In the genomic region with DNA sequence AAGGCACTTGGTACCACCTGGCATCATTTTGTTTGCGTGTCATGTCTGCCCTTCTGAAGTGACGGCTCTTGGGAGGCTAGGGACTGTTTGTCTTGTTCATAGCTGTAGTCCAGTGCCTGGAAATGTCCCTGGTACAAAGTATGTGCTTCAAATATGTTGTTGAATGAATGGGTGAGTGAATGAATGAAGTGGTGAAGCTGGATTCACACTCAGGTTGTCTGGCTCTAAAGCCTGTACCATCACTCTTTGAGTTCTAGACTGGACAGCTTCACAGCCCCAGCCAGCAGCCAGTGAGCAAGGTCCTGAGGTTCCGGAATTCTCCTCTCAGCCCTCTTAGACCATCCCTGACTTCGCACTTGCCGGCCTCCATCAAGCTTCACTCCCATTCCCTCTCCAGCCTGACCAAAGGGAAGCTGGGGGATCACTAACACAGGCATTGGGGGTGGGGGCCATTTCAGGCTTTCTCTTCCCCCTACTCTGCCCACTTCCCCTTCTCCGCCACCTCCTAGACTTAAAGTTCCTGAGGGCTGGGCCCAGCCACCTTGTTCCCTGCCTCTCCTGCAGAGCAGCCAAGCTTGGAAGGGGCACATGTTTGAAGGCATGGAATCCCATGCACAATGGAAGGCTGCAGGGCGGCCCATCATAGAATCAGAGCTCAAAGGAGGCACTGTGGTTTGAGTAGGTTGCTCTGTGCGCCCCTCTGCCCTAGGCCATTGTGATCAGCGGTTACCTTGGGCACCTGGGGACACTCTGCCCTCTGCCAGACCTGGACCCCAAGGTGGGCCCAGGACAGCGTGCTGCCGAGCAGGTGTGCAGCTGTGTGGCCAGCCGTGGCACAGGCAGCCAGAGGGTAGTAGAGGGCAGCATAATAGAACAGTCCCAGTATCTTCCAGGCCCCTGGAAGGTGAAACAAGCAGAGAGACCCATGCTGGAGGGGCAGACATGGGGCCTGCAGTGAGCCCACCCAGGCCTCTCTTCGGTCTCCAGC, we compare ENCODE assay signal across 19 cellular contexts. TPM values are rescaled to one million over a fixed set of nuclear protein-coding genes. Genes with fewer than 3 reads are reported as not detected.
DNase-seq lines count a peak whose midpoint lies in the region; ATAC-seq and TF ChIP-seq lines count a peak whose summit lies in the region.
"Had no signal": no experiment of that assay in that cellular context is flagged by ENCODE, and none has a peak within 500 bp of the region (broad histone marks: within the 10 kb centered on the region; RNA-seq: fewer than 3 reads in every experiment).

No MANE protein-coding gene starts in this region.

- H3K9me2 ChIP-seq in SK-N-SH (no peaks in the 10 kb centered on the region), PC-9 (ENCODE audit: insufficient read depth) (no peaks in the 10 kb centered on the region)

- no peak for TF ChIP-seq RAD21 in SK-N-SH (IDR thresholded peaks at IDR 0.05; ENCODE audit: low read length)

- no peak for TF ChIP-seq CTCF in SK-N-SH (IDR thresholded peaks at IDR 0.05)
- no peak for TF ChIP-seq CTCF in PC-9 (conservative IDR thresholded peaks at IDR 0.05)
- TF ChIP-seq CTCF in Peyer's patch (IDR thresholded peaks at IDR 0.05): no peak

- H2BK12ac ChIP-seq in mesenchymal stem cell (ENCODE audit: low read length in 2 of 2): peak overlapping the region in 1 of 2 experiments; percentile 24

- H3K27me3 Mint-ChIP-seq in activated CD4-positive, alpha-beta memory T cell treated with anti-CD3 and anti-CD28 coated beads, Interleukin-2, amount 10 ng/mL, durations not matched to agents 7 days and 5 days: peaks cover 4% of the 10 kb centered on the region

- H2AFZ ChIP-seq in SK-N-SH (ENCODE audit: low read depth): no peak overlapping the region
- no peak overlapping the region for H2AFZ ChIP-seq in PC-9
- H2AFZ ChIP-seq in mesenchymal stem cell (ENCODE audit: low read depth, low read length): no peak overlapping the region

- H3K4me2 ChIP-seq in SK-N-SH (peak overlapping the region; percentile 34; the same call in 1 of the 2 replicates), PC-9 (peak overlapping the region; percentile 96), mesenchymal stem cell (ENCODE audit: low read length, poor library complexity, severe bottlenecking) (no peak overlapping the region)

- H3K36me3 Mint-ChIP-seq in activated CD4-positive, alpha-beta memory T cell treated with anti-CD3 and anti-CD28 coated beads, Interleukin-2, amount 10 ng/mL, durations not matched to agents 7 days and 5 days (ENCODE audit: low read depth): no peaks in the 10 kb centered on the region
- H3K36me3 Mint-ChIP-seq: CD8-positive, alpha-beta memory T cell had no signal

- no peaks in the 10 kb centered on the region for H3K4me1 Mint-ChIP-seq in activated CD4-positive, alpha-beta memory T cell treated with anti-CD3 and anti-CD28 coated beads, Interleukin-2, amount 10 ng/mL, durations not matched to agents 7 days and 5 days
- H3K4me1 Mint-ChIP-seq: CD8-positive, alpha-beta memory T cell had no signal

- no peak overlapping the region for H3K4me3 Mint-ChIP-seq in activated CD4-positive, alpha-beta memory T cell treated with anti-CD3 and anti-CD28 coated beads, Interleukin-2, amount 10 ng/mL, durations not matched to agents 7 days and 5 days
- H3K4me3 Mint-ChIP-seq: CD8-positive, alpha-beta memory T cell had no signal

- peaks cover 4% of the 10 kb centered on the region for H3K79me1 ChIP-seq in mesenchymal stem cell (replicated peaks; ENCODE audit: low read length, poor library complexity, severe bottlenecking)

- peak overlapping the region; percentile 54 for H4K91ac ChIP-seq in mesenchymal stem cell (ENCODE audit: low read length)

- H3K4me3 ChIP-seq in SK-N-SH (ENCODE audit: low read depth in 2 of 2, low read length in 1 of 2) (no peak overlapping the region), PC-9 (no peak overlapping the region), mesenchymal stem cell (ENCODE audit: insufficient read depth in 1 of 2, low read depth in 1 of 2, low read length in 2 of 2) (no peak overlapping the region), Peyer's patch (no peak overlapping the region)

- H3K27ac Mint-ChIP-seq in activated CD4-positive, alpha-beta memory T cell treated with anti-CD3 and anti-CD28 coated beads, Interleukin-2, amount 10 ng/mL, durations not matched to agents 7 days and 5 days: no peak overlapping the region

- peaks cover 46 to 73% of the 10 kb centered on the region in 2 experiments for H3K4me1 ChIP-seq in SK-N-SH (ENCODE audit: control insufficient read depth in 1 of 2, insufficient read depth in 2 of 2, low read depth in 1 of 2, low read length in 1 of 2)
- peaks cover 85% of the 10 kb centered on the region for H3K4me1 ChIP-seq in PC-9 (replicated peaks; ENCODE audit: insufficient read depth)
- H3K4me1 ChIP-seq in mesenchymal stem cell (ENCODE audit: control insufficient read depth, insufficient read depth, low read depth, low read length): peaks cover 43% of the 10 kb centered on the region
- H3K4me1 ChIP-seq in Peyer's patch: peaks cover 0 to 4% (median 0%) of the 10 kb centered on the region in 4 donors

- H3K27me3 ChIP-seq in SK-N-SH (ENCODE audit: insufficient read depth) (no peaks in the 10 kb centered on the region), PC-9 (ENCODE audit: insufficient read depth, low read depth) (no peaks in the 10 kb centered on the region), mesenchymal stem cell (ENCODE audit: control insufficient read depth in 1 of 2, insufficient read depth in 1 of 2, low read length in 2 of 2) (no peaks in the 10 kb centered on the region), Peyer's patch (no peaks in the 10 kb centered on the region)

- no peak overlapping the region for H2BK120ac ChIP-seq in mesenchymal stem cell (ENCODE audit: low read depth, low read length)

- H3K9ac ChIP-seq in SK-N-SH (no peak overlapping the region), mesenchymal stem cell (ENCODE audit: low read length) (no peak overlapping the region)

- H2AK5ac ChIP-seq in mesenchymal stem cell (ENCODE audit: low read length, severe bottlenecking): no peak overlapping the region

- peak overlapping the region; percentile 78 to 89 for H3K27ac ChIP-seq in SK-N-SH (ENCODE audit: low read depth in 2 of 2, low read length in 1 of 2)
- H3K27ac ChIP-seq in PC-9: peak overlapping the region; percentile 95
- no peak overlapping the region for H3K27ac ChIP-seq in mesenchymal stem cell (ENCODE audit: low read length, poor library complexity, severe bottlenecking)
- no peak overlapping the region for H3K27ac ChIP-seq in Peyer's patch
- H3K27ac ChIP-seq: RWPE1 had no signal

- TF ChIP-seq POLR2A in Peyer's patch (IDR thresholded peaks at IDR 0.05): no peak

- TF ChIP-seq EP300 in SK-N-SH (IDR thresholded peaks at IDR 0.05; ENCODE audit: borderline replicate concordance in 1 of 2, low read depth in 1 of 2, low read length in 1 of 2): no peak

- H4K20me1 ChIP-seq in SK-N-SH (ENCODE audit: insufficient read depth): no peaks in the 10 kb centered on the region
- H4K20me1 ChIP-seq in PC-9 (ENCODE audit: insufficient read depth): no peaks in the 10 kb centered on the region; the same call in 1 of the 2 replicates

- POLR2A ChIA-PET in SK-N-SH (lab: Yijun Ruan, JAX): interaction anchor here (1.2 to 1.7 kb wide), 3 partner anchors 18 to 96 kb away, joined by 3 read pairs; no protein-coding TSS in a partner anchor
- POLR2A ChIA-PET in PC-9 (lab: Charles Lee; ENCODE audit: unreplicated experiment): no interaction called here
- POLR2A ChIA-PET in activated CD4-positive, alpha-beta memory T cell treated with anti-CD3 and anti-CD28 coated beads, Interleukin-2, amount 10 ng/mL, durations not matched to agents 7 days and 5 days (lab: Charles Lee): no interaction called here

- intact Hi-C loops in PC-9 (cut with micrococcal nuclease; ENCODE audit: unreplicated experiment): no loop called here

- H4K8ac ChIP-seq in mesenchymal stem cell (ENCODE audit: low read length): no peak overlapping the region

- H3K4ac ChIP-seq in mesenchymal stem cell (ENCODE audit: low read depth in 1 of 2, low read length in 2 of 2): no peak overlapping the region

- H3K18ac ChIP-seq in mesenchymal stem cell (ENCODE audit: low read depth in 1 of 2, low read length in 2 of 2): peak overlapping the region in 1 of 2 experiments; percentile 24

- H3F3A ChIP-seq in SK-N-SH (replicated peaks; ENCODE audit: insufficient read depth) (peaks cover 36% of the 10 kb centered on the region), PC-9 (ENCODE audit: insufficient read depth, low read depth) (peaks cover 62% of the 10 kb centered on the region)

- CTCF ChIA-PET in SK-N-SH (lab: Yijun Ruan, JAX) (interaction anchor here (0.7 to 10.7 kb wide), 7 partner anchors 10 to 231 kb away, joined by 3 to 85 read pairs (median 7); no protein-coding TSS in a partner anchor), PC-9 (lab: Charles Lee) (interaction anchor here (0.6 kb wide), 1 partner anchor 211 kb away, joined by 3 read pairs; no protein-coding TSS in a partner anchor)
- CTCF ChIA-PET in activated CD4-positive, alpha-beta memory T cell treated with anti-CD3 and anti-CD28 coated beads, Interleukin-2, amount 10 ng/mL, durations not matched to agents 7 days and 5 days (lab: Charles Lee): no interaction called here

- H3K23ac ChIP-seq in mesenchymal stem cell (ENCODE audit: low read length in 2 of 2): no peak overlapping the region

- no peak for DNase-seq in SK-N-SH
- no peak for DNase-seq in PC-9
- DNase-seq in mesenchymal stem cell: no peak
- no peak for DNase-seq in Peyer's patch
- DNase-seq in activated CD4-positive, alpha-beta memory T cell treated with anti-CD3 and anti-CD28 coated beads, Interleukin-2, amount 10 ng/mL, durations not matched to agents 7 days and 5 days: no peak
- no peak for DNase-seq in SKM-1 treated with dmso at 0.1 percent for 144 hours (lab: John Stamatoyannopoulos, UW; ENCODE audit: unreplicated experiment)
- DNase-seq: 8988T; CD8-positive, alpha-beta memory T cell; DMS79 treated with DMSO at 0.1 percent for 48 hours; Kasumi-1; MM.1S; NCI-H1417; NCI-H187 treated with DMSO at 0.1 percent for 48 hours; NCI-H446; NK-92 treated with Interleukin-12 subunit alpha and Interleukin-12 subunit beta, amount 100 ng/mL, for 24 hours; OCI-M1 had no signal

- H3K79me2 ChIP-seq in SK-N-SH (ENCODE audit: insufficient read depth) (peaks cover 5% of the 10 kb centered on the region; the same call in 1 of the 2 replicates), PC-9 (ENCODE audit: low read depth) (peaks cover 45% of the 10 kb centered on the region)

- no peak for ATAC-seq in SK-N-SH treated with all-trans-retinoic acid at 6 μM for 48 hours
- ATAC-seq in HG02870 (IDR thresholded peaks at IDR 0.05; ENCODE audit: unreplicated experiment): no peak

- no peak overlapping the region for H2BK5ac ChIP-seq in mesenchymal stem cell (ENCODE audit: low read depth, low read length, poor library complexity, severe bottlenecking)

- peaks cover 0 to 36% of the 10 kb centered on the region in 2 experiments for H3K36me3 ChIP-seq in SK-N-SH (replicated peaks in 1 of 2; ENCODE audit: control insufficient read depth in 1 of 2, insufficient read depth in 2 of 2, low read length in 1 of 2)
- peaks cover 52% of the 10 kb centered on the region for H3K36me3 ChIP-seq in PC-9 (ENCODE audit: low read depth)
- H3K36me3 ChIP-seq in mesenchymal stem cell (ENCODE audit: control insufficient read depth in 1 of 2, insufficient read depth in 2 of 2, low read depth in 1 of 2, low read length in 2 of 2): peaks cover 0 to 32% of the 10 kb centered on the region in 2 experiments
- H3K36me3 ChIP-seq in Peyer's patch: no peaks in the 10 kb centered on the region

- H3K14ac ChIP-seq in mesenchymal stem cell (ENCODE audit: low read length in 2 of 2): no peak overlapping the region

- no peaks in the 10 kb centered on the region for H3K9me3 Mint-ChIP-seq in activated CD4-positive, alpha-beta memory T cell treated with anti-CD3 and anti-CD28 coated beads, Interleukin-2, amount 10 ng/mL, durations not matched to agents 7 days and 5 days
- H3K9me3 Mint-ChIP-seq: CD8-positive, alpha-beta memory T cell had no signal

- WGBS in SK-N-SH (ENCODE audit: low lambda C conversion rate): 94% methylated on average over 10 of the region's 13 CpGs
- 98% methylated on average over 13 of the region's 13 CpGs for WGBS in mesenchymal stem cell

- H3K9me3 ChIP-seq in SK-N-SH (no peaks in the 10 kb centered on the region), PC-9 (ENCODE audit: insufficient read depth, low read depth) (no peaks in the 10 kb centered on the region), mesenchymal stem cell (ENCODE audit: control insufficient read depth, low read length) (no peaks in the 10 kb centered on the region), Peyer's patch (no peaks in the 10 kb centered on the region)

- no TSS peak for BruUV-seq in PC-9 (replicated peaks; lab: Mats Ljungman, UMichigan)

- no peak overlapping the region for H2BK15ac ChIP-seq in mesenchymal stem cell (ENCODE audit: low read depth, poor library complexity, severe bottlenecking)

RNA-seq across cellular contexts. Expression of a gene that starts 7.7 kb away (rescaled TPM):
- polyA plus RNA-seq in SK-N-SH (2012; rRNA removed): 27.9 and 31.0 TPM in 2 replicates
- 7.3 and 13.0 TPM in 2 replicates for polyA plus RNA-seq in SK-N-SH (2012; cell fraction: cytosol; rRNA removed)
- polyA plus RNA-seq in SK-N-SH (2012; cell fraction: nucleus; rRNA removed): 140 and 152 TPM in 2 replicates
- total RNA-seq in PC-9 (2021) (64.9 and 83.6 TPM in 2 replicates), Peyer's patch (under 1 TPM in 1 of 4 donors, not detected in 3; 0.83 TPM)
- 13.9 TPM for polyA plus RNA-seq in mesenchymal stem cell (2013, experiment 1 of 2)
- 12.6 TPM for polyA plus RNA-seq in mesenchymal stem cell (2013, experiment 2 of 2)
- not detected for total RNA-seq in activated CD4-positive, alpha-beta memory T cell treated with anti-CD3 and anti-CD28 coated beads, Interleukin-2, amount 10 ng/mL, durations not matched to agents 7 days and 5 days
- total RNA-seq: CD8-positive, alpha-beta memory T cell had no signal
- polyA plus RNA-seq: CD8-positive, alpha-beta memory T cell had no signal

RNA-seq across cellular contexts. Expression of a gene that starts 21.4 kb away (rescaled TPM):
- polyA plus RNA-seq in SK-N-SH (2012; rRNA removed): 3.4 and 7.3 TPM in 2 replicates
- 1.9 and 3.0 TPM in 2 replicates for polyA plus RNA-seq in SK-N-SH (2012; cell fraction: cytosol; rRNA removed)
- polyA plus RNA-seq in SK-N-SH (2012; cell fraction: nucleus; rRNA removed): 1.7 and 1.9 TPM in 2 replicates
- not detected in 2 replicates for total RNA-seq in PC-9 (2021)
- 4.7 TPM for polyA plus RNA-seq in mesenchymal stem cell (2013, experiment 1 of 2)
- 3.5 TPM for polyA plus RNA-seq in mesenchymal stem cell (2013, experiment 2 of 2)
- total RNA-seq in Peyer's patch: 10 to 100 TPM in 3 of 4 donors, 1 to 10 TPM in 1; 6.3 to 22.8 (median 17.5) TPM
- not detected for total RNA-seq in activated CD4-positive, alpha-beta memory T cell treated with anti-CD3 and anti-CD28 coated beads, Interleukin-2, amount 10 ng/mL, durations not matched to agents 7 days and 5 days
- total RNA-seq: CD8-positive, alpha-beta memory T cell had no signal
- polyA plus RNA-seq: CD8-positive, alpha-beta memory T cell had no signal

RNA-seq across cellular contexts. Expression of a gene that starts 41.3 kb away (rescaled TPM):
- 3.3 and 4.0 TPM in 2 replicates for polyA plus RNA-seq in SK-N-SH (2012; rRNA removed)
- 1.8 and 2.9 TPM in 2 replicates for polyA plus RNA-seq in SK-N-SH (2012; cell fraction: cytosol; rRNA removed)
- 3.9 and 4.0 TPM in 2 replicates for polyA plus RNA-seq in SK-N-SH (2012; cell fraction: nucleus; rRNA removed)
- total RNA-seq in PC-9 (2021) (7.5 and 15.4 TPM in 2 replicates), Peyer's patch (under 1 TPM in 1 of 4 donors, not detected in 3; 0.40 TPM)
- 0.29 TPM for polyA plus RNA-seq in mesenchymal stem cell (2013, experiment 1 of 2)
- polyA plus RNA-seq in mesenchymal stem cell (2013, experiment 2 of 2): 0.40 TPM
- not detected for total RNA-seq in activated CD4-positive, alpha-beta memory T cell treated with anti-CD3 and anti-CD28 coated beads, Interleukin-2, amount 10 ng/mL, durations not matched to agents 7 days and 5 days
- total RNA-seq: CD8-positive, alpha-beta memory T cell had no signal
- polyA plus RNA-seq: CD8-positive, alpha-beta memory T cell had no signal

Comparison
In these comparisons a context has a peak if more than half of its experiments do, and no peak if none do; other contexts are left out.
1. H3K27ac ChIP-seq: peak in SK-N-SH (2 of 2) and PC-9 (single experiment); none in mesenchymal stem cell (single experiment) and Peyer's patch (0 of 4).
2. RNA of a gene that starts 7.7 kb away (total RNA-seq): 64.9 to 83.6 TPM in PC-9; 0.83 TPM in Peyer's patch and not detected in activated CD4-positive, alpha-beta memory T cell treated with anti-CD3 and anti-CD28 coated beads, Interleukin-2, amount 10 ng/mL, durations not matched to agents 7 days and 5 days; every median in the first group is over 10 times any median in the second.